27 cellular contexts compared by ENCODE assay signal in genomic region chr5:107499237-107499636, GRCh38.
"Had no signal": no experiment of that assay in that cellular context is flagged by ENCODE, and none has a peak within 500 bp of the region (broad histone marks: within the 10 kb centered on the region; RNA-seq: fewer than 3 reads in every experiment).

No MANE protein-coding gene starts in this region.

- ATAC-seq: activated CD4-positive, alpha-beta T cell treated with anti-CD3 and anti-CD28 coated beads for 36 hours; activated T-cell treated with anti-CD3 and anti-CD28 coated beads, Interleukin-2, amount 50 U/mL, for 72 hours; Panc1; Right ventricle myocardium inferior had no signal

- H3K27me3 ChIP-seq: adrenal gland, breast epithelium, MG63 had no signal

- H3K9ac ChIP-seq: KMS-11 had no signal

- DNase-seq: activated CD4-positive, alpha-beta memory T cell treated with anti-CD3 and anti-CD28 coated beads, Interleukin-2, amount 10 ng/mL, durations not matched to agents 7 days and 5 days; activated CD4-positive, alpha-beta T cell treated with anti-CD3 and anti-CD28 coated beads for 36 hours; activated CD4-positive, alpha-beta T cell treated with anti-CD3 and anti-CD28 coated beads, Interleukin-2, amount 50 U/mL, for 1 hour; activated naive CD4-positive, alpha-beta T cell treated with anti-CD3 and anti-CD28 coated beads, Interleukin-2, amount 50 U/mL, for 16 hours; activated naive CD8-positive, alpha-beta T cell treated with anti-CD3 and anti-CD28 coated beads, Interleukin-2, amount 10 ng/mL, durations not matched to agents 7 days and 5 days; activated T-cell treated with anti-CD3 and anti-CD28 coated beads for 4 hours; activated T-cell treated with anti-CD3 and anti-CD28 coated beads, Interleukin-2, amount 50 U/mL, for 72 hours; adrenal gland; aorta; central memory CD4-positive, alpha-beta T cell; MG63; MV-4-11; NCI-H1092 treated with DMSO at 0.1 percent for 48 hours; NCI-H1436; NCI-H1694 treated with DMSO at 0.1 percent for 48 hours; NCI-H2029 treated with DMSO at 0.1 percent for 48 hours; NCI-H226; NCI-H82; OCI-M1; RPMI8226; T-helper 1 cell had no signal

- H3K9me3 ChIP-seq: adrenal gland, breast epithelium, MG63 had no signal

- H3K36me3 ChIP-seq: adrenal gland, breast epithelium, MG63 had no signal

- H3K4me1 ChIP-seq: adrenal gland, breast epithelium had no signal

- H3K27ac ChIP-seq: adrenal gland, breast epithelium, KMS-11, SK-N-MC had no signal

- H3K4me3 Mint-ChIP-seq: activated CD4-positive, alpha-beta memory T cell treated with anti-CD3 and anti-CD28 coated beads, Interleukin-2, amount 10 ng/mL, durations not matched to agents 7 days and 5 days; activated CD4-positive, alpha-beta T cell treated with anti-CD3 and anti-CD28 coated beads for 36 hours; activated naive CD8-positive, alpha-beta T cell treated with anti-CD3 and anti-CD28 coated beads, Interleukin-2, amount 10 ng/mL, durations not matched to agents 7 days and 5 days; activated T-cell treated with anti-CD3 and anti-CD28 coated beads, Interleukin-2, amount 50 U/mL, for 72 hours had no signal

- H3K4me2 ChIP-seq: KMS-11 had no signal

- H3K27me3 Mint-ChIP-seq: activated naive CD8-positive, alpha-beta T cell treated with anti-CD3 and anti-CD28 coated beads, Interleukin-2, amount 10 ng/mL, durations not matched to agents 7 days and 5 days had no signal

- H3K4me3 ChIP-seq: adrenal gland, breast epithelium, MG63, SK-N-MC had no signal

- H3K27ac Mint-ChIP-seq: activated CD4-positive, alpha-beta memory T cell treated with anti-CD3 and anti-CD28 coated beads, Interleukin-2, amount 10 ng/mL, durations not matched to agents 7 days and 5 days; activated CD4-positive, alpha-beta T cell treated with anti-CD3 and anti-CD28 coated beads for 36 hours; activated naive CD8-positive, alpha-beta T cell treated with anti-CD3 and anti-CD28 coated beads, Interleukin-2, amount 10 ng/mL, durations not matched to agents 7 days and 5 days; activated T-cell treated with anti-CD3 and anti-CD28 coated beads, Interleukin-2, amount 50 U/mL, for 72 hours; activated T-helper 2 cell treated with anti-CD3 and anti-CD28 coated beads, Interferon-gamma antibody, Interleukin-2, Interleukin-4, amounts not matched to agents 10 μg/mL and 5 μg/mL and 100 μg/mL, durations not matched to agents 14 hours and 24 hours and 36 hours had no signal
